In the genomic region with DNA sequence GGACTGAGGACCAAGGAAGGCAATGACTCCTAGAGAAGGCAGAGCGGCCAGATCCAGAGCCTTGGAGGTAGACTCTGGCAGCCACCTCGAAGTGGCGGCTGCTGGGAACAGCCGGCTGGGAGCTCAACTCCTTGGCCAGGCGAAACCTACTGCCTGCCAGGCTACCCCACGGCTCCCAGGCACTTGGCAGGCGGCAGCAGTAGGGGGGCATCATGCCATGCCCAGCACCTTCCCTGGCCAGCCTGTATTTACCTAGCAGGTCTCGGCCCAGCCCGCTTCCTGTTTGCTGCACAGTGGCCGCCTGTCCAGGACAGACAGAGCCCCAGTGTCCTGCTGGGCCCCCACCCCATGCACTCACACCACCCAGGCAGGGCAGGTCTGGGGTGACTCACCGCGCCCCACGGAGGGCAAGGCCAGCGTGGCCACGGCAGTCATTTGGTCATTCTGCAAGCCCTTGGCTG, we compare ENCODE assay signal across 12 cellular contexts. TPM values are rescaled to one million over a fixed set of nuclear protein-coding genes. Genes with fewer than 3 reads are reported as not detected.
DNase-seq lines count a peak whose midpoint lies in the region; ATAC-seq and TF ChIP-seq lines count a peak whose summit lies in the region.
"Had no signal": no experiment of that assay in that cellular context is flagged by ENCODE, and none has a peak within 500 bp of the region (broad histone marks: within the 10 kb centered on the region; RNA-seq: fewer than 3 reads in every experiment).

No MANE protein-coding gene starts in this region.

- no peaks in the 10 kb centered on the region for H3K36me3 ChIP-seq in left ventricle myocardium inferior
- no peaks in the 10 kb centered on the region for H3K36me3 ChIP-seq in adrenal gland (replicated peaks in 1 of 2)
- H3K36me3 ChIP-seq in aorta (ENCODE audit: control insufficient read depth in 1 of 2, insufficient read depth in 2 of 2, low read length in 1 of 2), result no peaks in the 10 kb centered on the region

- H3K4me3 ChIP-seq in left ventricle myocardium inferior (no peak overlapping the region), adrenal gland (no peak overlapping the region), aorta (ENCODE audit: low read length in 2 of 2) (no peak overlapping the region)
- H3K4me3 ChIP-seq: smooth muscle cell had no signal

- H3K27ac ChIP-seq in left ventricle myocardium inferior (replicated peaks) (no peak overlapping the region), adrenal gland (peak overlapping the region in 3 of 5 donors; percentile 4 to 63 (median 63)), aorta (ENCODE audit: low read depth in 1 of 2, low read length in 2 of 2) (no peak overlapping the region)

- H3K9me3 ChIP-seq in left ventricle myocardium inferior (replicated peaks) (no peaks in the 10 kb centered on the region), adrenal gland (replicated peaks in 1 of 3) (no peaks in the 10 kb centered on the region), aorta (ENCODE audit: control insufficient read depth, low read length) (no peaks in the 10 kb centered on the region)

- DNase-seq in Right ventricle myocardium inferior (ENCODE audit: missing footprints) (peak; percentile 67), left ventricle myocardium inferior (no peak), adrenal gland (peak; percentile 70 to 89 (median 81)), iPS-NIHi11 (ENCODE audit: low spot score) (peak; percentile 57), aorta (peak in 1 of 2 donors; percentile 58), iPS-NIHi7 (ENCODE audit: extremely low spot score) (no peak), hippocampal formation (lab: John Stamatoyannopoulos, UW) (no peak)
- DNase-seq: NCI-H1694 treated with DMSO at 0.1 percent for 48 hours had no signal

- H3K4me1 ChIP-seq in left ventricle myocardium inferior, result peaks cover 3% of the 10 kb centered on the region
- H3K4me1 ChIP-seq in adrenal gland (replicated peaks in 1 of 2), result peaks cover 0 to 10% of the 10 kb centered on the region in 2 donors
- H3K4me1 ChIP-seq in aorta (ENCODE audit: control insufficient read depth in 1 of 2, insufficient read depth in 2 of 2, low read length in 2 of 2), result no peaks in the 10 kb centered on the region

- intact Hi-C loops in Right ventricle myocardium inferior (cut with DNase I) (no loop called here), left ventricle myocardium inferior (cut with micrococcal nuclease) (no loop called here), adrenal gland (cut with DNase I) (no loop called here), aorta (cut with DNase I) (no loop called here)

- WGBS in adrenal gland, 4 donors, result 34 to 66% (median 49%) methylated on average over 6 to 15 of the region's 15 CpGs
- WGBS in aorta, 2 donors, result 7 to 9% methylated on average over 15 of the region's 15 CpGs

- peak; percentile 72 for ATAC-seq in Right ventricle myocardium inferior
- ATAC-seq in aorta (ENCODE audit: low FRiP score), result peak; percentile 36
- no peak for ATAC-seq in HG02938 (IDR thresholded peaks at IDR 0.05; ENCODE audit: unreplicated experiment)

- peaks cover 8% of the 10 kb centered on the region for H3K27me3 ChIP-seq in left ventricle myocardium inferior (ENCODE audit: low read depth)
- H3K27me3 ChIP-seq in adrenal gland, result no peaks in the 10 kb centered on the region
- no peaks in the 10 kb centered on the region for H3K27me3 ChIP-seq in aorta (ENCODE audit: control insufficient read depth in 1 of 2, insufficient read depth in 2 of 2, low read length in 1 of 2)

- TF ChIP-seq POLR2A in adrenal gland (IDR thresholded peaks at IDR 0.05), result peak in 1 of 2 donors; percentile 49

- TF ChIP-seq CTCF in left ventricle myocardium inferior (IDR thresholded peaks at IDR 0.05; ENCODE audit: borderline replicate concordance) (no peak), adrenal gland (IDR thresholded peaks at IDR 0.05) (peak in 1 of 6 experiments; percentile 1)

RNA-seq across cellular contexts. Expression of gene TRPV4, which starts 10.2 kb away (rescaled TPM):
- 0.32 TPM for total RNA-seq in Right ventricle myocardium inferior
- total RNA-seq in left ventricle myocardium inferior, result 0.33 TPM
- total RNA-seq in adrenal gland, result 1 to 10 TPM in 7 of 8 donors, under 1 TPM in 1; 0.30 to 5.9 (median 2.5) TPM
- polyA plus RNA-seq in adrenal gland, result under 1 TPM; 0.46 to 0.64 (median 0.48) TPM
- 1 to 10 TPM; 2.5 to 3.9 TPM for total RNA-seq in aorta
- 1 to 10 TPM in 1 of 2 donors, under 1 TPM in 1; 0.08 to 1.3 TPM for polyA plus RNA-seq in aorta
- total RNA-seq: activated T-helper 2 cell treated with anti-CD3 and anti-CD28 coated beads, Interferon-gamma antibody, Interleukin-2, Interleukin-4, amounts not matched to agents 10 μg/mL and 5 μg/mL and 100 μg/mL, durations not matched to agents 14 hours and 24 hours and 36 hours; T-helper 1 cell treated with Interleukin-12 subunit alpha and Interleukin-12 subunit beta and Interleukin-4 antibody, amounts not matched to agents 30 ng/mL and 1 ng/mL, for 36 hours had no signal

RNA-seq across cellular contexts. Expression of gene GLTP, which starts 57.4 kb away (rescaled TPM):
- total RNA-seq in Right ventricle myocardium inferior (23.3 TPM), left ventricle myocardium inferior (20.0 TPM), adrenal gland (10 to 100 TPM; 29.7 to 58.8 (median 38.4) TPM), aorta (10 to 100 TPM; 38.4 to 38.6 TPM)
- polyA plus RNA-seq in adrenal gland (10 to 100 TPM; 24.5 to 38.6 (median 27.4) TPM), aorta (10 to 100 TPM; 25.4 to 31.7 TPM)

Comparison
In these comparisons a context has a peak if more than half of its experiments do, and no peak if none do; other contexts are left out.
1. DNase-seq: peak in Right ventricle myocardium inferior (single experiment), adrenal gland (7 of 7) and iPS-NIHi11 (single experiment); none in left ventricle myocardium inferior (single experiment), iPS-NIHi7 (single experiment) and hippocampal formation (0 of 2).
2. H3K27ac ChIP-seq: peak in adrenal gland (3 of 5); none in left ventricle myocardium inferior (single experiment) and aorta (0 of 2).